In the genomic region with DNA sequence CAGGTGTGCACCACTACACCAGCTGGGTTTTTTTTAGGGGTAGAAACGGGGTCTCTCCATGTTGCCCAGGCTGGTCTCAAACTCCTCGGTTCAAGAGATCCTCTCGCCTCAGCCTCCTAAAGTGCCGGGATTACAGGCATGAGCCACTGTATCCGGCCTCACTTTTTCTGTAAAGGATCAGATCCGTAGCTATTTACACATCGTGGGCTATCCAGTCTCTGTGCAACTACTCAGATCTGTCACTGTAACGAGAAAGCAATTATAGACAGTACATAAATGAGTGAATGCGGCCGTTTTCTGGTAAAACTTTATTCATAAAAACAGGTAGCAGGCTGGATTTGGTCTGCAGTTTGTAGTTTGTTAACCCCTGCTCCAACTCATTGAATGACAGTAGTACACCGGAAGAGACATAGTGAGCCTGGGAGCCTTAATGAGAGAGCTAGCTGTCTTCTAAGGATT, we compare ENCODE assay signal across 12 cellular contexts. TPM values are rescaled to one million over a fixed set of nuclear protein-coding genes. Genes with fewer than 3 reads are reported as not detected.
DNase-seq lines count a peak whose midpoint lies in the region; ATAC-seq lines count a peak whose summit lies in the region.
"Had no signal": no experiment of that assay in that cellular context is flagged by ENCODE, and none has a peak within 500 bp of the region (broad histone marks: within the 10 kb centered on the region; RNA-seq: fewer than 3 reads in every experiment).

No MANE protein-coding gene starts in this region.

- DNase-seq in activated CD8-positive, alpha-beta memory T cell treated with anti-CD3 and anti-CD28 coated beads, Interleukin-2, amount 50 U/mL, for 48 hours: peak; percentile 61
- DNase-seq in activated CD8-positive, alpha-beta memory T cell treated with anti-CD3 and anti-CD28 coated beads, Interleukin-2, amount 50 U/mL, for 4 hours: no peak
- DNase-seq in activated T-helper 1 cell treated with anti-CD3 and anti-CD28 coated beads, Interleukin-12 subunit alpha, Interleukin-12 subunit beta, Interleukin-2, Interleukin-4 antibody, amounts not matched to agents 30 ng/mL and 10 ng/mL and 1 ng/mL, durations not matched to agents 14 hours and 24 hours and 36 hours (ENCODE audit: low spot score): no peak
- no peak for DNase-seq in central memory CD4-positive, alpha-beta T cell
- DNase-seq in NCI-H82 treated with DMSO at 0.1 percent for 48 hours (lab: John Stamatoyannopoulos, UW; ENCODE audit: unreplicated experiment) (no peak), ecto neural progenitor cell (ENCODE audit: low spot score) (no peak)
- DNase-seq: kidney, NCI-H226, SHP77 treated with DMSO at 0.1 percent for 48 hours, tibial artery had no signal

- H3K27ac ChIP-seq in skin epidermis: peak overlapping the region in 13 of 21 experiments; percentile 9 to 92 (median 80)
- H3K27ac ChIP-seq: tibial artery had no signal

- no peak overlapping the region for H3K4me3 ChIP-seq in skin epidermis
- H3K4me3 ChIP-seq: tibial artery had no signal

- peaks cover 52% of the 10 kb centered on the region for H3K4me1 Mint-ChIP-seq in activated T-helper 1 cell treated with anti-CD3 and anti-CD28 coated beads, Interleukin-12 subunit alpha, Interleukin-12 subunit beta, Interleukin-2, Interleukin-4 antibody, amounts not matched to agents 30 ng/mL and 10 ng/mL and 1 ng/mL, durations not matched to agents 14 hours and 24 hours and 36 hours (ENCODE audit: low read depth)

- H3K27me3 Mint-ChIP-seq in activated T-helper 1 cell treated with anti-CD3 and anti-CD28 coated beads, Interleukin-12 subunit alpha, Interleukin-12 subunit beta, Interleukin-2, Interleukin-4 antibody, amounts not matched to agents 30 ng/mL and 10 ng/mL and 1 ng/mL, durations not matched to agents 14 hours and 24 hours and 36 hours (ENCODE audit: insufficient read depth): no peaks in the 10 kb centered on the region

- ATAC-seq in HG03175 (IDR thresholded peaks at IDR 0.05; ENCODE audit: unreplicated experiment): peak; percentile 49

- no peaks in the 10 kb centered on the region for H3K9me3 Mint-ChIP-seq in activated T-helper 1 cell treated with anti-CD3 and anti-CD28 coated beads, Interleukin-12 subunit alpha, Interleukin-12 subunit beta, Interleukin-2, Interleukin-4 antibody, amounts not matched to agents 30 ng/mL and 10 ng/mL and 1 ng/mL, durations not matched to agents 14 hours and 24 hours and 36 hours

- intact Hi-C loops in activated T-helper 1 cell treated with anti-CD3 and anti-CD28 coated beads, Interleukin-12 subunit alpha, Interleukin-12 subunit beta, Interleukin-2, Interleukin-4 antibody, amounts not matched to agents 30 ng/mL and 10 ng/mL and 1 ng/mL, durations not matched to agents 14 hours and 24 hours and 36 hours (cut with micrococcal nuclease): loop anchor here (1.0 to 5.0 kb wide), 5 partner anchors 45 to 440 kb away; a partner anchor contains a TSS

- peaks cover 6% of the 10 kb centered on the region for H3K36me3 Mint-ChIP-seq in activated T-helper 1 cell treated with anti-CD3 and anti-CD28 coated beads, Interleukin-12 subunit alpha, Interleukin-12 subunit beta, Interleukin-2, Interleukin-4 antibody, amounts not matched to agents 30 ng/mL and 10 ng/mL and 1 ng/mL, durations not matched to agents 14 hours and 24 hours and 36 hours (ENCODE audit: low read depth)

- peak overlapping the region; percentile 93 for H3K27ac Mint-ChIP-seq in activated T-helper 1 cell treated with anti-CD3 and anti-CD28 coated beads, Interleukin-12 subunit alpha, Interleukin-12 subunit beta, Interleukin-2, Interleukin-4 antibody, amounts not matched to agents 30 ng/mL and 10 ng/mL and 1 ng/mL, durations not matched to agents 14 hours and 24 hours and 36 hours

- H3K4me3 Mint-ChIP-seq in activated T-helper 1 cell treated with anti-CD3 and anti-CD28 coated beads, Interleukin-12 subunit alpha, Interleukin-12 subunit beta, Interleukin-2, Interleukin-4 antibody, amounts not matched to agents 30 ng/mL and 10 ng/mL and 1 ng/mL, durations not matched to agents 14 hours and 24 hours and 36 hours: peak overlapping the region; percentile 69

RNA-seq across cellular contexts. Expression of a gene that starts 44.5 kb away (rescaled TPM):
- total RNA-seq in activated T-helper 1 cell treated with anti-CD3 and anti-CD28 coated beads, Interleukin-12 subunit alpha, Interleukin-12 subunit beta, Interleukin-2, Interleukin-4 antibody, amounts not matched to agents 30 ng/mL and 10 ng/mL and 1 ng/mL, durations not matched to agents 14 hours and 24 hours and 36 hours: 357 and 374 TPM in 2 replicates

RNA-seq across cellular contexts. Expression of a gene that starts 44.8 kb away (rescaled TPM):
- total RNA-seq in activated T-helper 1 cell treated with anti-CD3 and anti-CD28 coated beads, Interleukin-12 subunit alpha, Interleukin-12 subunit beta, Interleukin-2, Interleukin-4 antibody, amounts not matched to agents 30 ng/mL and 10 ng/mL and 1 ng/mL, durations not matched to agents 14 hours and 24 hours and 36 hours: 49.7 and 51.1 TPM in 2 replicates
